Comparison of ENCODE assay signal across 8 cellular contexts in the genomic region with DNA sequence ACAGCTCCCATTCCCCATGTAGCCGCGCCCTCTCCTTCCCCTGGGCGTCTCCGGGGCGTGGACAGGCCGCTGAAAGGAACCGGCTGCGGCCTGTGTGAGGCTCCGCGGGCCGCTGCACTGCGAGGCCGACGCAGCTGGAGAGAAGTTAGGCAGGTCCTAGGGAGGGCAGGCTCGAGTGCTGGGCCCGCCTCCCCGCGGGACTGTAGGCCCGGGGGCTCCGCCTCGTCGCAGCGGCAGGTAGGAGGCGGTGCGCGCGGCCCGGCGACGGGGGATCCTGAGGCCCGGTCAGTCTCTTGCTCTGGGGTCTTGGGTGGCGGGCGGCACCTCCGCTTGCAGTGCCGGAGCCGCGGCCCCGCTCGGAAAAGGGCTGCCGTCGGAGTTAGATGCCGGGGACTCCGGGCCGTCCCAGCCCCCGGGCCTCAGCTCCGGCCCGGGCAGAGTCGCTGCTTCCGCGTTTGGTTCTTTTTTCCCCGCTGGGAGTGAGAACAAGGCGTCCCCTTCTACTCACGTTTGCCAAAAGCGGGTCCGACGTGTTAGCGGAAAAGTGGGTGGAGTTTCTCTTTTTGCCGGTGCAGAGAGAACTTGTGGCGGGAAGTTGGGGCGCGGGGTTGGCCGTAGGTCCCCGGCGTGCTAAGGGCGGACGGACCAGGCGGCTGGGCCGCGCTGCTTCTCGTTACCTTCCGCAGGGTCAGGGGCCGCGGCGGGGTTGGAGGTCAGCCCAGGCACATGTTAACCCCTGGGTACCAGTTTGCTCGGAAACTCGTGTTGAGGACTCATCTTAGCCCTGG. TPM values are rescaled to one million over a fixed set of nuclear protein-coding genes. Genes with fewer than 3 reads are reported as not detected.
A peak's percentile ranks its signal among the peaks of the same experiment; 100 is the strongest.
DNase-seq lines count a peak whose midpoint lies in the region; ATAC-seq and TF ChIP-seq lines count a peak whose summit lies in the region.

A gene (plus strand): TSS at position 222 of the 788 bp plus-strand sequence. CDS start 2,026 bp downstream, outside the sequence.

- H3K4me2 ChIP-seq in GM23248 (ENCODE audit: unreplicated experiment) (peak within 1 kb of the TSS; percentile 86), osteoblast (ENCODE audit: insufficient read depth, low read length) (peak within 1 kb of the TSS; percentile 91)

- no peaks in the 10 kb centered on the region for H3K9me3 Mint-ChIP-seq in activated naive CD4-positive, alpha-beta T cell treated with anti-CD3 and anti-CD28 coated beads, Interleukin-2, amount 10 ng/mL, durations not matched to agents 7 days and 5 days

- peaks cover 13% of the 10 kb centered on the region; the same call in 1 of the 2 replicates for H3F3A ChIP-seq in GM23248 (ENCODE audit: insufficient read depth)

- H3K36me3 Mint-ChIP-seq in activated naive CD4-positive, alpha-beta T cell treated with anti-CD3 and anti-CD28 coated beads, Interleukin-2, amount 10 ng/mL, durations not matched to agents 7 days and 5 days, result peaks cover 18% of the 10 kb centered on the region

- peak within 1 kb of the TSS; percentile 94 for H3K9ac ChIP-seq in GM23248

- CTCF ChIA-PET in activated naive CD4-positive, alpha-beta T cell treated with anti-CD3 and anti-CD28 coated beads, Interleukin-2, amount 10 ng/mL, durations not matched to agents 7 days and 5 days (lab: Charles Lee), result interaction anchor here (1.4 kb wide), 1 partner anchor 16 kb away, joined by 6 read pairs; no protein-coding TSS in a partner anchor

- in situ Hi-C loops in GM23248 (cut with MboI), result no loop called here

- TF ChIP-seq CTCF in LNCaP clone FGC (IDR thresholded peaks at IDR 0.05; ENCODE audit: control insufficient read depth, extremely low read depth, insufficient read depth) (0 out of 2 replicates have a peak, but pooled peaks have one; percentile 4), osteoblast (IDR thresholded peaks at IDR 0.05; ENCODE audit: extremely low read depth, low read depth, low read length) (no peak), thoracic aorta (IDR thresholded peaks at IDR 0.05) (no peak)

- H2AFZ ChIP-seq in GM23248 (peak within 1 kb of the TSS; percentile 99), osteoblast (ENCODE audit: low read length) (peak within 1 kb of the TSS; percentile 98)

- peaks cover 46% of the 10 kb centered on the region for H3K4me1 Mint-ChIP-seq in activated naive CD4-positive, alpha-beta T cell treated with anti-CD3 and anti-CD28 coated beads, Interleukin-2, amount 10 ng/mL, durations not matched to agents 7 days and 5 days

- H3K79me2 ChIP-seq in GM23248 (ENCODE audit: insufficient read depth) (peaks cover 27% of the 10 kb centered on the region), osteoblast (ENCODE audit: insufficient read depth, low read length) (peaks cover 17% of the 10 kb centered on the region)

- peak within 1 kb of the TSS; percentile 79 for H3K27ac ChIP-seq in GM23248
- peak within 1 kb of the TSS; percentile 74 for H3K27ac ChIP-seq in SJCRH30
- H3K27ac ChIP-seq in osteoblast (ENCODE audit: low read depth, low read length), result peak within 1 kb of the TSS; percentile 78
- peak within 1 kb of the TSS; percentile 87 to 89 for H3K27ac ChIP-seq in thoracic aorta

- H4K20me1 ChIP-seq in GM23248 (ENCODE audit: insufficient read depth), result no peaks in the 10 kb centered on the region
- no peaks in the 10 kb centered on the region for H4K20me1 ChIP-seq in osteoblast (ENCODE audit: insufficient read depth, low read length)

- peak within 1 kb of the TSS; percentile 78 for H3K4me3 Mint-ChIP-seq in activated naive CD4-positive, alpha-beta T cell treated with anti-CD3 and anti-CD28 coated beads, Interleukin-2, amount 10 ng/mL, durations not matched to agents 7 days and 5 days

- H3K27me3 Mint-ChIP-seq in activated naive CD4-positive, alpha-beta T cell treated with anti-CD3 and anti-CD28 coated beads, Interleukin-2, amount 10 ng/mL, durations not matched to agents 7 days and 5 days, result no peaks in the 10 kb centered on the region

- H3K4me1 ChIP-seq in GM23248 (ENCODE audit: insufficient read depth), result peaks cover 24% of the 10 kb centered on the region
- peaks cover 13% of the 10 kb centered on the region for H3K4me1 ChIP-seq in SJCRH30
- H3K4me1 ChIP-seq in osteoblast (ENCODE audit: insufficient read depth, low read length), result peaks cover 16% of the 10 kb centered on the region
- H3K4me1 ChIP-seq in thoracic aorta (ENCODE audit: control insufficient read depth in 1 of 2, low read depth in 2 of 2), result peaks cover 17 to 18% of the 10 kb centered on the region in 2 donors

- no peaks in the 10 kb centered on the region for H3K9me2 ChIP-seq in GM23248 (ENCODE audit: insufficient read depth)

- 0 to 2% methylated on average over 56 to 62 of the region's 76 CpGs for WGBS in GM23248 (ENCODE audit: low coverage in 1 of 2, low lambda C conversion rate in 2 of 2, missing lambda C conversion rate in 2 of 2), 2 experiments

- peak within 1 kb of the TSS; percentile 90 for H3K4me3 ChIP-seq in GM23248
- H3K4me3 ChIP-seq in LNCaP clone FGC (ENCODE audit: low read depth, low read length), result peak within 1 kb of the TSS; percentile 66
- H3K4me3 ChIP-seq in SJCRH30, result peak within 1 kb of the TSS; percentile 65
- H3K4me3 ChIP-seq in osteoblast (ENCODE audit: insufficient read depth, low read length), result peak within 1 kb of the TSS; percentile 83
- peak within 1 kb of the TSS; percentile 76 for H3K4me3 ChIP-seq in thoracic aorta

- no peaks in the 10 kb centered on the region for H3K27me3 ChIP-seq in GM23248 (replicated peaks; ENCODE audit: insufficient read depth)
- no peaks in the 10 kb centered on the region for H3K27me3 ChIP-seq in SJCRH30
- no peaks in the 10 kb centered on the region for H3K27me3 ChIP-seq in osteoblast (ENCODE audit: insufficient read depth, low read length)
- no peaks in the 10 kb centered on the region for H3K27me3 ChIP-seq in thoracic aorta (replicated peaks; ENCODE audit: insufficient read depth)

- peak; percentile 76 for ATAC-seq in thoracic aorta (ENCODE audit: insufficient number of reproducible peaks, low FRiP score, low read depth)

- H3K9me3 ChIP-seq in GM23248 (ENCODE audit: low read depth) (no peaks in the 10 kb centered on the region), SJCRH30 (replicated peaks) (no peaks in the 10 kb centered on the region), osteoblast (ENCODE audit: low read depth, low read length) (no peaks in the 10 kb centered on the region), thoracic aorta (no peaks in the 10 kb centered on the region)

- H3K36me3 ChIP-seq in GM23248 (ENCODE audit: low read depth), result peaks cover 4% of the 10 kb centered on the region; the same call in 1 of the 2 replicates
- no peaks in the 10 kb centered on the region for H3K36me3 ChIP-seq in SJCRH30
- no peaks in the 10 kb centered on the region for H3K36me3 ChIP-seq in osteoblast (ENCODE audit: insufficient read depth, low read length)
- H3K36me3 ChIP-seq in thoracic aorta, result no peaks in the 10 kb centered on the region

- H3K27ac Mint-ChIP-seq in activated naive CD4-positive, alpha-beta T cell treated with anti-CD3 and anti-CD28 coated beads, Interleukin-2, amount 10 ng/mL, durations not matched to agents 7 days and 5 days, result peak within 1 kb of the TSS; percentile 96

- DNase-seq in EL (peak; percentile 93), GM23248 (peak; percentile 96), LNCaP clone FGC (ENCODE audit: low read depth) (peak; percentile 72), SJCRH30 (peak; percentile 75 to 82), globus pallidus (ENCODE audit: low spot score) (peak; percentile 63), osteoblast (ENCODE audit: insufficient read length, low spot score, missing footprints) (peak; percentile 94), thoracic aorta (ENCODE audit: low spot score) (peak; percentile 49)
- DNase-seq in activated naive CD4-positive, alpha-beta T cell treated with anti-CD3 and anti-CD28 coated beads, Interleukin-2, amount 10 ng/mL, durations not matched to agents 7 days and 5 days, result peak; percentile 89

RNA-seq across cellular contexts. Expression of the gene that starts here (rescaled TPM):
- total RNA-seq in GM23248 (2014; rRNA removed; shearing (Covaris generic)), result 14.4 and 22.4 TPM in 2 replicates
- 21.7 and 24.2 TPM in 2 replicates for polyA plus RNA-seq in GM23248 (2016; fragmentation: Nextera tagmentation; extraction: Ambion mirVana)
- total RNA-seq in SJCRH30 (2014; rRNA removed; shearing (Covaris generic)), result 5.8 and 6.8 TPM in 2 replicates
- 22.1 and 25.0 TPM in 2 replicates for total RNA-seq in osteoblast
- total RNA-seq in thoracic aorta, result 10 to 100 TPM; 13.3 to 23.3 TPM

Comparison
In these comparisons a context has a peak if more than half of its experiments do, and no peak if none do; other contexts are left out.
1. Peak in every context shown above with its lines: DNase-seq, ATAC-seq, H3K4me3 ChIP-seq and H3K27ac ChIP-seq.